Comparison of ENCODE assay signal across 35 cellular contexts in genomic region chr14:35779368-35779767, GRCh38.
"Had no signal": no experiment of that assay in that cellular context is flagged by ENCODE, and none has a peak within 500 bp of the region (broad histone marks: within the 10 kb centered on the region; RNA-seq: fewer than 3 reads in every experiment).

No MANE protein-coding gene starts in this region.

- H3K27me3 Mint-ChIP-seq: activated naive CD4-positive, alpha-beta T cell treated with anti-CD3 and anti-CD28 coated beads, Interleukin-2, amount 10 ng/mL, durations not matched to agents 7 days and 5 days; activated naive CD4-positive, alpha-beta T cell treated with anti-CD3 and anti-CD28 coated beads, Interleukin-2, amount 50 U/mL, for 24 hours; activated naive CD8-positive, alpha-beta T cell; activated naive CD8-positive, alpha-beta T cell treated with anti-CD3 and anti-CD28 coated beads for 36 hours; activated naive CD8-positive, alpha-beta T cell treated with anti-CD3 and anti-CD28 coated beads, Interleukin-2, amount 10 ng/mL, durations not matched to agents 7 days and 5 days; activated naive CD8-positive, alpha-beta T cell treated with anti-CD3 and anti-CD28 coated beads, Interleukin-2, amount 50 U/mL, for 24 hours; activated T-helper 17 cell treated with anti-CD3 and anti-CD28 coated beads, Interleukin-2, amount 50 U/mL, for 72 hours; brain; central memory CD8-positive, alpha-beta T cell had no signal

- DNase-seq: activated effector memory CD4-positive, alpha-beta T cell treated with anti-CD3 and anti-CD28 coated beads, Interleukin-2, amount 50 U/mL, for 16 hours; activated effector memory CD4-positive, alpha-beta T cell treated with Interleukin-2 at 50 U/mL for 16 hours; activated gamma-delta T cell; activated gamma-delta T cell treated with Interleukin-2 at 50 U/mL for 16 hours; activated naive CD4-positive, alpha-beta T cell; activated naive CD4-positive, alpha-beta T cell treated with anti-CD3 and anti-CD28 coated beads for 36 hours; activated naive CD4-positive, alpha-beta T cell treated with anti-CD3 and anti-CD28 coated beads, Interleukin-2, amount 10 ng/mL, durations not matched to agents 7 days and 5 days; activated naive CD4-positive, alpha-beta T cell treated with anti-CD3 and anti-CD28 coated beads, Interleukin-2, amount 50 U/mL, for 16 hours; activated naive CD4-positive, alpha-beta T cell treated with Interleukin-2 at 50 U/mL for 16 hours; activated naive CD8-positive, alpha-beta T cell treated with anti-CD3 and anti-CD28 coated beads for 36 hours; activated naive CD8-positive, alpha-beta T cell treated with anti-CD3 and anti-CD28 coated beads, Interleukin-2, amount 10 ng/mL, durations not matched to agents 7 days and 5 days; activated naive CD8-positive, alpha-beta T cell treated with anti-CD3 and anti-CD28 coated beads, Interleukin-2, amount 50 U/mL, for 24 hours; activated T-cell treated with anti-CD3 and anti-CD28 coated beads, Interleukin-2, amount 50 U/mL, for 4 hours; activated T-cell treated with anti-CD3 and anti-CD28 coated beads, Interleukin-2, amount 50 U/mL, for 48 hours; activated T-cell treated with anti-CD3 and anti-CD28 coated beads, Interleukin-2, amount 50 U/mL, for 72 hours; adrenal gland; amniotic stem cell; amygdala; anterior cingulate cortex; aorta; body of pancreas; brain microvascular endothelial cell; caudate nucleus; central memory CD4-positive, alpha-beta T cell; cerebellar nuclear complex had no signal

- H3K4me3 Mint-ChIP-seq: activated naive CD4-positive, alpha-beta T cell treated with anti-CD3 and anti-CD28 coated beads for 36 hours; activated naive CD4-positive, alpha-beta T cell treated with anti-CD3 and anti-CD28 coated beads, Interleukin-2, amount 10 ng/mL, durations not matched to agents 7 days and 5 days; activated naive CD4-positive, alpha-beta T cell treated with anti-CD3 and anti-CD28 coated beads, Interleukin-2, amount 50 U/mL, for 24 hours; activated naive CD8-positive, alpha-beta T cell; activated naive CD8-positive, alpha-beta T cell treated with anti-CD3 and anti-CD28 coated beads for 36 hours; activated naive CD8-positive, alpha-beta T cell treated with anti-CD3 and anti-CD28 coated beads, Interleukin-2, amount 10 ng/mL, durations not matched to agents 7 days and 5 days; activated naive CD8-positive, alpha-beta T cell treated with anti-CD3 and anti-CD28 coated beads, Interleukin-2, amount 50 U/mL, for 24 hours; activated T-cell treated with anti-CD3 and anti-CD28 coated beads, Interleukin-2, amount 50 U/mL, for 4 hours; activated T-cell treated with anti-CD3 and anti-CD28 coated beads, Interleukin-2, amount 50 U/mL, for 72 hours; activated T-helper 1 cell treated with anti-CD3 and anti-CD28 coated beads, Interleukin-12 subunit alpha, Interleukin-12 subunit beta, Interleukin-2, Interleukin-4 antibody, amounts not matched to agents 30 ng/mL and 10 ng/mL and 1 ng/mL, durations not matched to agents 14 hours and 24 hours and 36 hours; activated T-helper 17 cell treated with anti-CD3 and anti-CD28 coated beads, Interleukin-2, amount 50 U/mL, for 72 hours; brain; central memory CD8-positive, alpha-beta T cell had no signal

- H3K4me1 Mint-ChIP-seq: brain had no signal

- ATAC-seq: activated naive CD4-positive, alpha-beta T cell treated with anti-CD3 and anti-CD28 coated beads, Interleukin-2, amount 50 U/mL, for 72 hours; activated naive CD8-positive, alpha-beta T cell treated with anti-CD3 and anti-CD28 coated beads, Interleukin-2, amount 50 U/mL, for 24 hours; activated T-cell treated with anti-CD3 and anti-CD28 coated beads, Interleukin-2, amount 50 U/mL, for 4 hours; activated T-cell treated with anti-CD3 and anti-CD28 coated beads, Interleukin-2, amount 50 U/mL, for 72 hours; activated T-helper 17 cell treated with anti-CD3 and anti-CD28 coated beads, Interleukin-2, amount 50 U/mL, for 72 hours; body of pancreas had no signal

- H3K9me3 Mint-ChIP-seq: activated T-helper 17 cell treated with anti-CD3 and anti-CD28 coated beads, Interleukin-2, amount 50 U/mL, for 72 hours had no signal

- FAIRE-seq: astrocyte, bronchial epithelial cell had no signal

- H3K27ac Mint-ChIP-seq: activated naive CD4-positive, alpha-beta T cell treated with anti-CD3 and anti-CD28 coated beads for 36 hours; activated naive CD4-positive, alpha-beta T cell treated with anti-CD3 and anti-CD28 coated beads, Interleukin-2, amount 10 ng/mL, durations not matched to agents 7 days and 5 days; activated naive CD4-positive, alpha-beta T cell treated with anti-CD3 and anti-CD28 coated beads, Interleukin-2, amount 50 U/mL, for 24 hours; activated naive CD4-positive, alpha-beta T cell treated with anti-CD3 and anti-CD28 coated beads, Interleukin-2, amount 50 U/mL, for 72 hours; activated naive CD8-positive, alpha-beta T cell; activated naive CD8-positive, alpha-beta T cell treated with anti-CD3 and anti-CD28 coated beads for 36 hours; activated naive CD8-positive, alpha-beta T cell treated with anti-CD3 and anti-CD28 coated beads, Interleukin-2, amount 10 ng/mL, durations not matched to agents 7 days and 5 days; activated naive CD8-positive, alpha-beta T cell treated with anti-CD3 and anti-CD28 coated beads, Interleukin-2, amount 50 U/mL, for 24 hours; activated T-cell treated with anti-CD3 and anti-CD28 coated beads, Interleukin-2, amount 50 U/mL, for 72 hours; activated T-helper 1 cell treated with anti-CD3 and anti-CD28 coated beads, Interleukin-12 subunit alpha, Interleukin-12 subunit beta, Interleukin-2, Interleukin-4 antibody, amounts not matched to agents 30 ng/mL and 10 ng/mL and 1 ng/mL, durations not matched to agents 14 hours and 24 hours and 36 hours; activated T-helper 17 cell treated with anti-CD3 and anti-CD28 coated beads, Interleukin-2, amount 50 U/mL, for 72 hours; activated T-helper 2 cell treated with anti-CD3 and anti-CD28 coated beads, Interferon-gamma antibody, Interleukin-2, Interleukin-4, amounts not matched to agents 10 μg/mL and 5 μg/mL and 100 μg/mL, durations not matched to agents 14 hours and 24 hours and 36 hours; brain had no signal
